In the genomic region with DNA sequence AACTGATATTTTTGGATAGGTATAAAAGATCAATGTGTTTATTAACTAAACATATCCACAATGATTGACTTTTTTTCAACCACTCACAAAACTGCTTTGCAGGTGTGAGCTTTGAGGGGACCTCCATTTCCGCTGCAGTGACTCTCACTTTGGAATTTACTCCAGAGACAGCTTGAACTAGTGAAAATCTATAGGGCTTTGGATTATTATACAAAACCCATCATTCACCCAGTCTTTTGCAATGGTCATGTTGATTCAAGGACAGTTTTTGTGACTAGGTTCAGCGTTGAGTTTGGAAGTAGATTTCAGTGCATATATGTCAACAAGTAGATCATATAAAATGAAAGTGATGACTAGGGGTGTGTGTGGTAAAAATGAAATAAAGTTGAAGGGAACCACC, we compare ENCODE assay signal across 10 cellular contexts.
"Had no signal": no experiment of that assay in that cellular context is flagged by ENCODE, and none has a peak within 500 bp of the region (broad histone marks: within the 10 kb centered on the region; RNA-seq: fewer than 3 reads in every experiment).

No MANE protein-coding gene starts in this region.

- ATAC-seq: K562 had no signal

- H3K27ac ChIP-seq: GM23248, HL-60 had no signal

- H3K4me3 ChIP-seq: GM23248, K562 had no signal

- H3K4me1 Mint-ChIP-seq: H9 had no signal

- FAIRE-seq: K562 had no signal

- H3K9me3 Mint-ChIP-seq: H9, HFFc6 had no signal

- DNase-seq: GM23248, GOT3, H9, HCEC 1CT, HFFc6, IMR-90, Kasumi-1, KG1 had no signal

- H3K4me3 Mint-ChIP-seq: H9, HFFc6 had no signal

- H2AFZ ChIP-seq: GM23248 had no signal

- H3K9ac ChIP-seq: GM23248 had no signal

- H3K27ac Mint-ChIP-seq: H9, HFFc6 had no signal
